13 cellular contexts compared by ENCODE assay signal in the genomic region with DNA sequence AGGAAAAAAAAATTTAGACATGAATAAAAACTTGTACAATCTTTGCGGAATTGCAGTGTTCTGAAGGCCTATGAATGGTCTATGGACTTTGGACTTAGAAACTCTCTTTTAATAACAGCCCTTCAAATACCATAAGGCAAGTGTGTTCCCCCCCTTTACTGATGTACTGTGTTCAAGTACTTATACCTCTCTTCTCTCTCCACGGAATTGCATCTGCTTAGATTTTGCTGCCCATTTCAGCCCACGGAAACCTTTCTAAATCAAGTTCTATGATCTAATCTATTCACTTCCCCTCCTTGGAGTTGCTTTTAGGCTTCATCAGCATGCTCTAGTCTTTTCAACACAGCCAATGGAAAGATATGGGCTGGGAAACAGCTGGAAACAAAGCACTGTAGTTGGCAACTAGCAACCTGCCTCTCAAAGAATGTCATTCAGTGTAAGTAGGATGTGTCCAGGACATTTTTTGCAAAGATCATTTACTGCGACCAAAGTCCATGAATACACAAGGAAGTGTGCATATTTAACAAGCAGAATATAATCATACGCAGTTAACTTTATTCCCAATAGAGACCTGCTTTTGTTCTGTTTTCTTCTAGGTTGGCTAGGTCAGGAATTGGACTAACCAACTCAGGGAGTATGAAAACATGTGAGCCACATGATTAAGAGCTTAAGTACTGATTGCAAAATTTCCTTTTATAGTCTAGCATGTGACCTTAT. TPM values are rescaled to one million over a fixed set of nuclear protein-coding genes. Genes with fewer than 3 reads are reported as not detected.
DNase-seq lines count a peak whose midpoint lies in the region; ATAC-seq, FAIRE-seq and TF ChIP-seq lines count a peak whose summit lies in the region.
"Had no signal": no experiment of that assay in that cellular context is flagged by ENCODE, and none has a peak within 500 bp of the region (broad histone marks: within the 10 kb centered on the region; RNA-seq: fewer than 3 reads in every experiment).

No MANE protein-coding gene starts in this region.

- H3K4me3 ChIP-seq in duodenal mucosa (ENCODE audit: low read depth in 1 of 2, low read length in 2 of 2) (peak overlapping the region; percentile 3 to 42), lower lobe of right lung (no peak overlapping the region), suprapubic skin (no peak overlapping the region)

- FAIRE-seq in GM12891 (lab: Jason Lieb, UNC) (no peak), GM12892 (lab: Jason Lieb, UNC) (no peak)
- FAIRE-seq: urothelium cell line had no signal

- peak overlapping the region; percentile 2 to 44 for H3K9ac ChIP-seq in duodenal mucosa (ENCODE audit: low read depth in 1 of 2, low read length in 2 of 2)

- H3K9me3 ChIP-seq in duodenal mucosa (ENCODE audit: control insufficient read depth in 1 of 2, low read length in 2 of 2) (no peaks in the 10 kb centered on the region), lower lobe of right lung (no peaks in the 10 kb centered on the region), suprapubic skin (no peaks in the 10 kb centered on the region)

- intact Hi-C loops in lower lobe of right lung (cut with DNase I), result no loop called here

- no peak for ATAC-seq in lower lobe of right lung

- no peak for TF ChIP-seq CTCF in lower lobe of right lung (IDR thresholded peaks at IDR 0.05)
- no peak for TF ChIP-seq CTCF in suprapubic skin (IDR thresholded peaks at IDR 0.05)

- no peaks in the 10 kb centered on the region for H3K36me3 ChIP-seq in duodenal mucosa (ENCODE audit: control insufficient read depth in 1 of 2, insufficient read depth in 2 of 2, low read length in 2 of 2)
- no peaks in the 10 kb centered on the region for H3K36me3 ChIP-seq in lower lobe of right lung
- H3K36me3 ChIP-seq in suprapubic skin, result no peaks in the 10 kb centered on the region

- H3K4me1 ChIP-seq in duodenal mucosa (ENCODE audit: control insufficient read depth in 1 of 2, insufficient read depth in 2 of 2, low read length in 2 of 2), result peaks cover 35 to 43% of the 10 kb centered on the region in 2 donors
- H3K4me1 ChIP-seq in lower lobe of right lung, result peaks cover 18% of the 10 kb centered on the region
- peaks cover 15% of the 10 kb centered on the region for H3K4me1 ChIP-seq in suprapubic skin

- no peak for TF ChIP-seq POLR2A in suprapubic skin (IDR thresholded peaks at IDR 0.05)
- no peak for TF ChIP-seq POLR2A in GM12891 (IDR thresholded peaks at IDR 0.05; ENCODE audit: low read depth, low read length)
- TF ChIP-seq POLR2A in GM12892 (IDR thresholded peaks at IDR 0.05; ENCODE audit: low read depth, low read length), result no peak

- DNase-seq in NCI-H526 (lab: John Stamatoyannopoulos, UW), result peak; percentile 46 to 61
- no peak for DNase-seq in lower lobe of right lung
- DNase-seq in suprapubic skin (ENCODE audit: low spot score in 2 of 2), result no peak
- no peak for DNase-seq in GM12891 (ENCODE audit: insufficient read length, low spot score)
- DNase-seq in GM12892 (ENCODE audit: insufficient read length), result no peak
- no peak for DNase-seq in cerebellar nuclear complex (lab: John Stamatoyannopoulos, UW)
- DNase-seq in NCI-H524 treated with DMSO at 0.1 percent for 48 hours (lab: John Stamatoyannopoulos, UW), result no peak
- DNase-seq: activated CD4-positive, alpha-beta memory T cell treated with anti-CD3 and anti-CD28 coated beads for 36 hours; activated naive CD8-positive, alpha-beta T cell treated with anti-CD3 and anti-CD28 coated beads, Interleukin-2, amount 10 ng/mL, durations not matched to agents 7 days and 5 days; islet precursor cell; NCI-H748 treated with DMSO at 0.1 percent for 48 hours had no signal

- WGBS in suprapubic skin, result 58% methylated on average over 5 of the region's 5 CpGs

- TF ChIP-seq EP300 in suprapubic skin (IDR thresholded peaks at IDR 0.05), result no peak

- peak overlapping the region; percentile 77 for H3K27ac ChIP-seq in duodenal mucosa (ENCODE audit: low read depth, low read length)
- peak overlapping the region; percentile 18 for H3K27ac ChIP-seq in lower lobe of right lung
- H3K27ac ChIP-seq in suprapubic skin, result peak overlapping the region; percentile 34

- no peaks in the 10 kb centered on the region for H3K27me3 ChIP-seq in duodenal mucosa (ENCODE audit: control insufficient read depth in 1 of 2, insufficient read depth in 2 of 2, low read length in 2 of 2)
- H3K27me3 ChIP-seq in lower lobe of right lung (ENCODE audit: low read depth), result no peaks in the 10 kb centered on the region
- no peaks in the 10 kb centered on the region for H3K27me3 ChIP-seq in suprapubic skin

TF ChIP-seq in GM12891, 5 proteins besides CTCF, POLR2A, EP300 and RAD21:
- TF ChIP-seq POU2F2 (IDR thresholded peaks at IDR 0.05; ENCODE audit: low read depth, low read length) (no peak), POLR2AphosphoS5 (IDR thresholded peaks at IDR 0.05; ENCODE audit: low read depth, low read length) (no peak), TAF1 (IDR thresholded peaks at IDR 0.05; ENCODE audit: low read depth, low read length) (no peak), SPI1 (IDR thresholded peaks at IDR 0.05; ENCODE audit: low read depth, low read length) (no peak), PAX5 (IDR thresholded peaks at IDR 0.05; ENCODE audit: insufficient read depth, low read length, severe bottlenecking) (no peak)
TF ChIP-seq in GM12891: peak in this region for 0.

RNA-seq across cellular contexts. Expression of a gene that starts 58.0 kb away (rescaled TPM):
- 135 TPM for total RNA-seq in lower lobe of right lung
- total RNA-seq in suprapubic skin, result 10 to 100 TPM; 17.2 to 33.6 (median 19.6) TPM
- polyA plus RNA-seq in GM12891 (2012; ENCODE audit: low read depth, missing spikeins), result 0.05 TPM
- not detected for polyA plus RNA-seq in GM12892 (2012; ENCODE audit: missing spikeins)

Comparison
In these comparisons a context has a peak if more than half of its experiments do, and no peak if none do; other contexts are left out.
1. DNase-seq: peak in NCI-H526 (2 of 2); none in lower lobe of right lung (single experiment), suprapubic skin (0 of 2), GM12891 (single experiment), GM12892 (single experiment), cerebellar nuclear complex (0 of 2) and NCI-H524 treated with DMSO at 0.1 percent for 48 hours (single experiment).
2. H3K27ac ChIP-seq: peak in every context shown above with its lines; median percentile 77 in duodenal mucosa; 34 in suprapubic skin; 18 in lower lobe of right lung.
3. H3K4me3 ChIP-seq: peak in duodenal mucosa (2 of 2); none in lower lobe of right lung (single experiment) and suprapubic skin (single experiment).